15 cellular contexts compared by ENCODE assay signal in genomic region chr2:218264773-218265601, GRCh38. TPM values are rescaled to one million over a fixed set of nuclear protein-coding genes. Genes with fewer than 3 reads are reported as not detected.
DNase-seq lines count a peak whose midpoint lies in the region; ATAC-seq and TF ChIP-seq lines count a peak whose summit lies in the region.
"Had no signal": no experiment of that assay in that cellular context is flagged by ENCODE, and none has a peak within 500 bp of the region (broad histone marks: within the 10 kb centered on the region; RNA-seq: fewer than 3 reads in every experiment).

No MANE protein-coding gene starts in this region.

- H3K4me1 Mint-ChIP-seq in nephron = peaks cover 26% of the 10 kb centered on the region

- H2AFZ ChIP-seq in PC-3 (ENCODE audit: low read length) = no peak overlapping the region

- H3K36me3 ChIP-seq in H7 (replicated peaks; ENCODE audit: control insufficient read depth, insufficient read depth, low read length) (peaks cover 20% of the 10 kb centered on the region), duodenal mucosa (ENCODE audit: control insufficient read depth in 1 of 2, insufficient read depth in 2 of 2, low read length in 2 of 2) (peaks cover 16 to 37% of the 10 kb centered on the region in 2 donors), PC-3 (ENCODE audit: low read depth, low read length) (peaks cover 10% of the 10 kb centered on the region)

- CTCF ChIA-PET in PC-3 (lab: Charles Lee) = no interaction called here

- H4K20me1 ChIP-seq in PC-3 (ENCODE audit: low read length) = no peaks in the 10 kb centered on the region

- H3K4me2 ChIP-seq in PC-3 (ENCODE audit: low read length) = no peak overlapping the region
- H3K4me2 ChIP-seq: KMS-11 had no signal

- H3K4me3 ChIP-seq in H7 (ENCODE audit: insufficient read depth, low read depth, low read length) = no peak overlapping the region
- peak overlapping the region; percentile 15 to 30 for H3K4me3 ChIP-seq in duodenal mucosa (ENCODE audit: low read depth in 1 of 2, low read length in 2 of 2)
- no peak overlapping the region for H3K4me3 ChIP-seq in PC-3 (ENCODE audit: low read length)
- H3K4me3 ChIP-seq: psoas muscle had no signal

- H3K9me2 ChIP-seq in PC-3 (replicated peaks; ENCODE audit: low read length) = no peaks in the 10 kb centered on the region

- H3K9me3 ChIP-seq in duodenal mucosa (ENCODE audit: control insufficient read depth in 1 of 2, low read length in 2 of 2) (no peaks in the 10 kb centered on the region), PC-3 (ENCODE audit: low read length) (no peaks in the 10 kb centered on the region)
- H3K9me3 ChIP-seq: psoas muscle had no signal

- H3K79me2 ChIP-seq in PC-3 (ENCODE audit: low read length) = peaks cover 18% of the 10 kb centered on the region

- POLR2A ChIA-PET in PC-3 (lab: Charles Lee; ENCODE audit: unreplicated experiment) = no interaction called here

- no peaks in the 10 kb centered on the region for H3K9me3 Mint-ChIP-seq in nephron
- H3K9me3 Mint-ChIP-seq: H9 had no signal

- no TSS peak for BruUV-seq in PC-3 (replicated peaks; lab: Mats Ljungman, UMichigan)

- intact Hi-C loops in PC-3 (cut with micrococcal nuclease) = no loop called here

- H3K27ac ChIP-seq in duodenal mucosa (ENCODE audit: low read depth, low read length) (peak overlapping the region; percentile 73), PC-3 (ENCODE audit: low read length) (no peak overlapping the region)
- H3K27ac ChIP-seq: KMS-11, psoas muscle had no signal

- no peaks in the 10 kb centered on the region for H3K27me3 Mint-ChIP-seq in nephron (ENCODE audit: low read depth)

- peaks cover 62 to 63% of the 10 kb centered on the region in 2 donors for H3K4me1 ChIP-seq in duodenal mucosa (ENCODE audit: control insufficient read depth in 1 of 2, insufficient read depth in 2 of 2, low read length in 2 of 2)
- no peaks in the 10 kb centered on the region for H3K4me1 ChIP-seq in PC-3 (ENCODE audit: insufficient read depth, low read length)

- DNase-seq in H7 = peak; percentile 28
- no peak for DNase-seq in PC-3
- DNase-seq in stimulated activated CD4-positive, alpha-beta T cell treated with anti-CD3 and anti-CD28 coated beads, Interleukin-2, amount 100 ng/mL, for 48 hours = no peak
- DNase-seq: activated CD4-positive, CD25-positive, alpha-beta regulatory T cell treated with anti-CD3 and anti-CD28 coated beads, Interleukin-2, amount 50 U/mL, for 72 hours; activated T-cell treated with anti-CD3 and anti-CD28 coated beads, Interleukin-2, amount 50 U/mL, for 48 hours; anterior cingulate cortex; H9; NCI-H1417 treated with DMSO at 0.1 percent for 48 hours; NCI-H510A; stimulated activated CD4-positive, alpha-beta T cell treated with anti-CD3 and anti-CD28 coated beads, Interleukin-2, amount 100 ng/mL, for 24 hours had no signal

- H3K27me3 ChIP-seq in H7 (ENCODE audit: control insufficient read depth, insufficient read depth, low read length) = no peaks in the 10 kb centered on the region
- H3K27me3 ChIP-seq in duodenal mucosa (ENCODE audit: control insufficient read depth in 1 of 2, insufficient read depth in 2 of 2, low read length in 2 of 2) = no peaks in the 10 kb centered on the region
- H3K27me3 ChIP-seq in PC-3 (ENCODE audit: low read length) = no peaks in the 10 kb centered on the region

- no peaks in the 10 kb centered on the region for H3F3A ChIP-seq in PC-3 (ENCODE audit: low read length, unreplicated experiment)

- TF ChIP-seq CTCF in nephron (IDR thresholded peaks at IDR 0.05; ENCODE audit: unreplicated experiment in 3 of 3) = no peak
- no peak for TF ChIP-seq CTCF in PC-3 (conservative IDR thresholded peaks at IDR 0.05; ENCODE audit: low read depth, low read length)

- peak overlapping the region in 1 of 2 donors; percentile 44 for H3K9ac ChIP-seq in duodenal mucosa (ENCODE audit: low read depth in 1 of 2, low read length in 2 of 2)
- H3K9ac ChIP-seq in PC-3 (ENCODE audit: low read length) = no peak overlapping the region
- H3K9ac ChIP-seq: KMS-11 had no signal

- no peak overlapping the region for H3K27ac Mint-ChIP-seq in nephron
- H3K27ac Mint-ChIP-seq: H9 had no signal

- ATAC-seq in PC-3 = no peak
- no peak for ATAC-seq in HG03442 (IDR thresholded peaks at IDR 0.05; ENCODE audit: unreplicated experiment)
- ATAC-seq: psoas muscle had no signal

- H3K4me3 Mint-ChIP-seq in nephron = peak overlapping the region; percentile 31 to 59 (median 34)
- H3K4me3 Mint-ChIP-seq: H9 had no signal

- peaks cover 30% of the 10 kb centered on the region for H3K36me3 Mint-ChIP-seq in nephron (ENCODE audit: low read depth)

RNA-seq across cellular contexts. Expression of gene GPBAR1, which starts 4.2 kb away (rescaled TPM):
- total RNA-seq in H7 (2014; rRNA removed; shearing (Covaris generic)) = 0.11 TPM in 1 of 2 replicates, not detected in the other
- 0.18 TPM in 1 of 2 replicates, not detected in the other for total RNA-seq in PC-3 (2014; rRNA removed)

RNA-seq across cellular contexts. Expression of gene AAMP, which starts 5.0 kb away (rescaled TPM):
- total RNA-seq in H7 (2014; rRNA removed; shearing (Covaris generic)) = 139 and 141 TPM in 2 replicates
- total RNA-seq in PC-3 (2014; rRNA removed) = 272 and 312 TPM in 2 replicates

RNA-seq across cellular contexts. Expression of gene PNKD, which starts 5.3 kb away (rescaled TPM):
- 46.5 and 61.3 TPM in 2 replicates for total RNA-seq in H7 (2014; rRNA removed; shearing (Covaris generic))
- 95.5 and 97.7 TPM in 2 replicates for total RNA-seq in PC-3 (2014; rRNA removed)

RNA-seq across cellular contexts. Expression of gene TMBIM1, which starts 27.3 kb away (rescaled TPM):
- 34.1 and 35.6 TPM in 2 replicates for total RNA-seq in H7 (2014; rRNA removed; shearing (Covaris generic))
- 42.8 and 45.0 TPM in 2 replicates for total RNA-seq in PC-3 (2014; rRNA removed)

RNA-seq across cellular contexts. Expression of gene ARPC2, which starts 48.0 kb away (rescaled TPM):
- 146 and 167 TPM in 2 replicates for total RNA-seq in H7 (2014; rRNA removed; shearing (Covaris generic))
- total RNA-seq in PC-3 (2014; rRNA removed) = 210 and 213 TPM in 2 replicates

Comparison
In these comparisons a context has a peak if more than half of its experiments do, and no peak if none do; other contexts are left out.
1. H3K4me3 ChIP-seq: peak in duodenal mucosa (2 of 2); none in H7 (single experiment) and PC-3 (single experiment).